ENCODE assay signal across 8 cellular contexts in genomic region chr2:88874063-88874657, GRCh38.
DNase-seq lines count a peak whose midpoint lies in the region; ATAC-seq and TF ChIP-seq lines count a peak whose summit lies in the region.

No MANE protein-coding gene starts in this region.

- H3K79me2 ChIP-seq in PC-3 (ENCODE audit: low read length), result no peaks in the 10 kb centered on the region
- H3K79me2 ChIP-seq in Karpas-422 (ENCODE audit: low read length), result no peaks in the 10 kb centered on the region

- TF ChIP-seq CTCF in PC-3 (conservative IDR thresholded peaks at IDR 0.05; ENCODE audit: low read depth, low read length), result peak; percentile 90

- DNase-seq in COLO668 (lab: John Stamatoyannopoulos, UW; ENCODE audit: unreplicated experiment), result peak; percentile 43
- DNase-seq in PC-3, result peak; percentile 76
- peak; percentile 81 for DNase-seq in adipocyte (ENCODE audit: low read depth)
- DNase-seq in left cardiac atrium, result no peak
- DNase-seq in Karpas-422, result no peak

- no peak overlapping the region for H3K9ac ChIP-seq in PC-3 (ENCODE audit: low read length)
- no peak overlapping the region for H3K9ac ChIP-seq in adipocyte (ENCODE audit: low read length)
- H3K9ac ChIP-seq in skeletal muscle satellite cell (ENCODE audit: low read depth, low read length), result no peak overlapping the region
- no peak overlapping the region for H3K9ac ChIP-seq in Karpas-422 (ENCODE audit: low read length)

- no peaks in the 10 kb centered on the region for H3K36me3 ChIP-seq in PC-3 (ENCODE audit: low read depth, low read length)
- H3K36me3 ChIP-seq in adipocyte (ENCODE audit: control insufficient read depth, insufficient read depth, low read length, severe bottlenecking), result no peaks in the 10 kb centered on the region
- no peaks in the 10 kb centered on the region for H3K36me3 ChIP-seq in skeletal muscle satellite cell (ENCODE audit: insufficient read depth, low read length)
- no peaks in the 10 kb centered on the region for H3K36me3 ChIP-seq in Karpas-422 (ENCODE audit: insufficient read depth, low read length)

- intact Hi-C loops in PC-3 (cut with micrococcal nuclease), result loop anchor here (2.0 kb wide), 1 partner anchor 133 kb away; no protein-coding TSS in a partner anchor
- intact Hi-C loops in left cardiac atrium (cut with DNase I), result loop anchor here in 1 of 2 donors (10.0 kb wide), 1 partner anchor 281 kb away; no protein-coding TSS in a partner anchor

- no TSS peak for BruUV-seq in PC-3 (replicated peaks; lab: Mats Ljungman, UMichigan)

- CTCF ChIA-PET in PC-3 (lab: Charles Lee), result no interaction called here

- no peaks in the 10 kb centered on the region for H3K9me3 ChIP-seq in PC-3 (ENCODE audit: low read length)
- no peaks in the 10 kb centered on the region for H3K9me3 ChIP-seq in adipocyte (ENCODE audit: control insufficient read depth, low read length)
- H3K9me3 ChIP-seq in skeletal muscle satellite cell (replicated peaks; ENCODE audit: low read length), result no peaks in the 10 kb centered on the region
- H3K9me3 ChIP-seq in Karpas-422 (ENCODE audit: low read length), result no peaks in the 10 kb centered on the region

- H2AFZ ChIP-seq in PC-3 (ENCODE audit: low read length), result no peak overlapping the region
- H2AFZ ChIP-seq in Karpas-422 (ENCODE audit: low read length), result no peak overlapping the region

- H3K27ac ChIP-seq in PC-3 (ENCODE audit: low read length), result no peak overlapping the region
- no peak overlapping the region for H3K27ac ChIP-seq in Karpas-422 (ENCODE audit: low read length)

- no peaks in the 10 kb centered on the region for H3F3A ChIP-seq in PC-3 (ENCODE audit: low read length, unreplicated experiment)

- H3K4me3 ChIP-seq in PC-3 (ENCODE audit: low read length), result no peak overlapping the region
- no peak overlapping the region for H3K4me3 ChIP-seq in adipocyte (ENCODE audit: low read length)
- no peak overlapping the region for H3K4me3 ChIP-seq in skeletal muscle satellite cell (ENCODE audit: low read length)
- H3K4me3 ChIP-seq in Karpas-422 (ENCODE audit: low read length), result no peak overlapping the region

- H3K4me1 ChIP-seq in PC-3 (ENCODE audit: insufficient read depth, low read length) (no peaks in the 10 kb centered on the region), adipocyte (ENCODE audit: control insufficient read depth, insufficient read depth, low read length) (no peaks in the 10 kb centered on the region), skeletal muscle satellite cell (ENCODE audit: control insufficient read depth, insufficient read depth, low read length) (no peaks in the 10 kb centered on the region), Karpas-422 (ENCODE audit: low read length) (no peaks in the 10 kb centered on the region)

- POLR2A ChIA-PET in PC-3 (lab: Charles Lee; ENCODE audit: unreplicated experiment), result no interaction called here

- no peak overlapping the region for H3K4me2 ChIP-seq in PC-3 (ENCODE audit: low read length)
- peak overlapping the region; percentile 22 for H3K4me2 ChIP-seq in skeletal muscle satellite cell (ENCODE audit: low read length)
- no peak overlapping the region for H3K4me2 ChIP-seq in Karpas-422 (ENCODE audit: low read depth, low read length, poor library complexity, severe bottlenecking)

- H3K27me3 ChIP-seq in PC-3 (ENCODE audit: low read length) (peaks cover 59% of the 10 kb centered on the region), adipocyte (replicated peaks; ENCODE audit: control insufficient read depth, insufficient read depth, low read length) (peaks cover 25% of the 10 kb centered on the region), skeletal muscle satellite cell (ENCODE audit: control insufficient read depth, insufficient read depth, low read length) (peaks cover 28% of the 10 kb centered on the region), Karpas-422 (ENCODE audit: low read length) (no peaks in the 10 kb centered on the region)

- ATAC-seq in HG03442 (IDR thresholded peaks at IDR 0.05; ENCODE audit: unreplicated experiment) (peak; percentile 47), PC-3 (peak; percentile 85), left cardiac atrium (peak; percentile 60 to 71), GM21423 (IDR thresholded peaks at IDR 0.05; ENCODE audit: unreplicated experiment) (no peak)

- no peaks in the 10 kb centered on the region for H3K9me2 ChIP-seq in PC-3 (replicated peaks; ENCODE audit: low read length)
- H3K9me2 ChIP-seq in Karpas-422 (replicated peaks; ENCODE audit: insufficient read depth, low read length), result no peaks in the 10 kb centered on the region

- no peaks in the 10 kb centered on the region for H4K20me1 ChIP-seq in PC-3 (ENCODE audit: low read length)
- H4K20me1 ChIP-seq in Karpas-422 (ENCODE audit: insufficient read depth, low read depth, low read length), result no peaks in the 10 kb centered on the region

Comparison
In these comparisons a context has a peak if more than half of its experiments do, and no peak if none do; other contexts are left out.
1. DNase-seq: peak in COLO668 (single experiment), PC-3 (single experiment) and adipocyte (single experiment); none in left cardiac atrium (single experiment) and Karpas-422 (single experiment).